Comparison of ENCODE assay signal across 20 cellular contexts in genomic region chr5:112635771-112636170, GRCh38.
"Had no signal": no experiment of that assay in that cellular context is flagged by ENCODE, and none has a peak within 500 bp of the region (broad histone marks: within the 10 kb centered on the region; RNA-seq: fewer than 3 reads in every experiment).

No MANE protein-coding gene starts in this region.

- H3K36me3 ChIP-seq: heart left ventricle, left lung, lower lobe of right lung, neutrophil, right atrium auricular region, sigmoid colon, tibial nerve had no signal

- H3K4me3 ChIP-seq: heart left ventricle, left lung, lower lobe of right lung, right atrium auricular region, sigmoid colon, skin epidermis, testis, tibial nerve had no signal

- H3K4me3 Mint-ChIP-seq: memory B cell; natural killer cell treated with Interleukin-12 subunit alpha and Interleukin-12 subunit beta and Interleukin-15 and Interleukin-18, amount 100 ng/mL, for 72 hours; stimulated activated naive B cell treated with anti-CD40 and anti-IgM and Interleukin-4, amounts not matched to agents 10 μg/mL and 1 μg/mL and 100 μg/mL, for 72 hours; stimulated activated naive CD8-positive, alpha-beta T cell treated with anti-CD3 and anti-CD28 coated beads, Interleukin-15, amount 100 ng/mL, for 72 hours had no signal

- ATAC-seq: stimulated activated naive B cell treated with anti-CD40 and anti-IgM and Interleukin-4, amounts not matched to agents 10 μg/mL and 1 μg/mL and 100 μg/mL, for 72 hours; stimulated activated naive CD8-positive, alpha-beta T cell treated with anti-CD3 and anti-CD28 coated beads, Interleukin-15, amount 100 ng/mL, for 72 hours had no signal

- H3K4me1 Mint-ChIP-seq: memory B cell; stimulated activated naive CD8-positive, alpha-beta T cell treated with anti-CD3 and anti-CD28 coated beads, Interleukin-15, amount 100 ng/mL, for 72 hours had no signal

- H3K27ac ChIP-seq: foreskin keratinocyte, heart left ventricle, left lung, lower lobe of right lung, neutrophil, sigmoid colon, skin epidermis, testis had no signal

- H3K27me3 ChIP-seq: heart left ventricle, left lung, right atrium auricular region, sigmoid colon, testis, tibial nerve had no signal

- H3K9me3 ChIP-seq: lower lobe of right lung, neutrophil, sigmoid colon, testis had no signal

- DNase-seq: dermis blood vessel endothelial cell; heart left ventricle; hypothalamus; left lung; lower lobe of right lung; midbrain; posterior cingulate gyrus; sigmoid colon; stimulated activated CD4-positive, alpha-beta T cell treated with anti-CD3 and anti-CD28 coated beads, Interleukin-2, amount 100 ng/mL, for 24 hours; stimulated activated CD4-positive, alpha-beta T cell treated with anti-CD3 and anti-CD28 coated beads, Interleukin-4, amount 100 ng/mL, for 4 hours; stimulated activated naive B cell treated with anti-CD40 and anti-IgM and Interleukin-4, amounts not matched to agents 10 μg/mL and 1 μg/mL and 100 μg/mL, for 72 hours; stimulated activated naive CD8-positive, alpha-beta T cell treated with anti-CD3 and anti-CD28 coated beads, Interleukin-15, amount 100 ng/mL, for 72 hours; testis had no signal

- H3K27ac Mint-ChIP-seq: memory B cell; natural killer cell treated with Interleukin-12 subunit alpha and Interleukin-12 subunit beta and Interleukin-15 and Interleukin-18, amount 100 ng/mL, for 72 hours; stimulated activated naive B cell treated with anti-CD40 and anti-IgM and Interleukin-4, amounts not matched to agents 10 μg/mL and 1 μg/mL and 100 μg/mL, for 72 hours had no signal

- H3K4me1 ChIP-seq: foreskin keratinocyte had no signal
